8 cellular contexts compared by ENCODE assay signal in genomic region chr19:17306285-17306714, GRCh38. TPM values are rescaled to one million over a fixed set of nuclear protein-coding genes. Genes with fewer than 3 reads are reported as not detected.
DNase-seq lines count a peak whose midpoint lies in the region; ATAC-seq, FAIRE-seq and TF ChIP-seq lines count a peak whose summit lies in the region.

No MANE protein-coding gene starts in this region.

- H3K27ac Mint-ChIP-seq in T-cell = peak overlapping the region; percentile 89 to 94

- ATAC-seq in T-cell (replicated peaks in 1 of 4) = no peak
- ATAC-seq in HG02885 (IDR thresholded peaks at IDR 0.05; ENCODE audit: poor library complexity, unreplicated experiment) = no peak
- ATAC-seq in GM18505 (IDR thresholded peaks at IDR 0.05; ENCODE audit: unreplicated experiment) = no peak

- H3K27me3 ChIP-seq in hepatocyte (no peaks in the 10 kb centered on the region), small intestine (ENCODE audit: control insufficient read depth in 2 of 2, insufficient read depth in 2 of 2, low read length in 2 of 2) (no peaks in the 10 kb centered on the region)

- peak overlapping the region; percentile 80 to 89 (median 85) for H3K4me3 Mint-ChIP-seq in T-cell

- H3K27ac ChIP-seq in hepatocyte (peak overlapping the region; percentile 84), small intestine (ENCODE audit: low read depth in 1 of 2, low read length in 1 of 2) (peak overlapping the region; percentile 89 to 92)

- H3K36me3 Mint-ChIP-seq in T-cell = no peaks in the 10 kb centered on the region

- no peak for FAIRE-seq in small intestine (lab: Jason Lieb, UNC)

- H3K4me3 ChIP-seq in hepatocyte = peak overlapping the region; percentile 46
- H3K4me3 ChIP-seq in small intestine (ENCODE audit: low read depth in 1 of 2, low read length in 2 of 2) = peak overlapping the region; percentile 55 to 64

- H3K9me2 ChIP-seq in hepatocyte (replicated peaks; ENCODE audit: insufficient read depth) = no peaks in the 10 kb centered on the region

- H4K20me1 ChIP-seq in hepatocyte (ENCODE audit: insufficient read depth, poor library complexity, severe bottlenecking) = no peaks in the 10 kb centered on the region

- peaks cover 46 to 61% (median 55%) of the 10 kb centered on the region in 3 donors for H3K4me1 Mint-ChIP-seq in T-cell

- CTCF ChIA-PET in T-cell (lab: Charles Lee) = interaction anchor here in 1 of 2 donors (0.7 kb wide), 1 partner anchor 40 kb away, joined by 4 read pairs; no protein-coding TSS in a partner anchor

- DNase-seq in NCI-H2029 treated with DMSO at 0.1 percent for 48 hours (lab: John Stamatoyannopoulos, UW) (peak; percentile 9), NCI-H2029 (lab: John Stamatoyannopoulos, UW) (no peak), T-cell (no peak), hepatocyte (ENCODE audit: low spot score) (no peak), small intestine (peak; percentile 68), hippocampal formation (lab: John Stamatoyannopoulos, UW) (no peak)

- 7% methylated on average over 28 of the region's 28 CpGs for WGBS in hepatocyte (ENCODE audit: low lambda C conversion rate, missing lambda C conversion rate)
- 4 to 7% (median 4%) methylated on average over 27 to 28 of the region's 28 CpGs for WGBS in small intestine, 3 donors

- H3K4me2 ChIP-seq in hepatocyte = peak overlapping the region; percentile 94

- H2AFZ ChIP-seq in hepatocyte = peak overlapping the region; percentile 40

- H3K36me3 ChIP-seq in hepatocyte (replicated peaks; ENCODE audit: insufficient read depth, low read depth) = no peaks in the 10 kb centered on the region
- no peaks in the 10 kb centered on the region for H3K36me3 ChIP-seq in small intestine (ENCODE audit: control insufficient read depth in 2 of 2, insufficient read depth in 2 of 2, low read length in 2 of 2)

- no peak for TF ChIP-seq POLR2A in GM18505 (IDR thresholded peaks at IDR 0.05; ENCODE audit: borderline replicate concordance, extremely low read depth, insufficient read depth, insufficient read length)

- H3K79me2 ChIP-seq in hepatocyte = peaks cover 44% of the 10 kb centered on the region

- H3K4me1 ChIP-seq in hepatocyte (ENCODE audit: insufficient read depth) = peaks cover 25% of the 10 kb centered on the region
- H3K4me1 ChIP-seq in small intestine (ENCODE audit: control insufficient read depth in 2 of 2, insufficient read depth in 1 of 2, low read depth in 1 of 2, low read length in 1 of 2) = peaks cover 5 to 9% of the 10 kb centered on the region in 2 donors

- H3K27me3 Mint-ChIP-seq in T-cell = no peaks in the 10 kb centered on the region

- H3K9me3 Mint-ChIP-seq in T-cell = no peaks in the 10 kb centered on the region

- H3K9me3 ChIP-seq in hepatocyte (ENCODE audit: low read depth) (no peaks in the 10 kb centered on the region), small intestine (ENCODE audit: control insufficient read depth, low read depth) (no peaks in the 10 kb centered on the region)

- POLR2A ChIA-PET in T-cell (lab: Charles Lee) = interaction anchor here in 1 of 2 donors (0.9 kb wide), 1 partner anchor 21 kb away, joined by 3 read pairs; no protein-coding TSS in a partner anchor

- no peak for TF ChIP-seq CTCF in hepatocyte (IDR thresholded peaks at IDR 0.05; ENCODE audit: poor library complexity)

RNA-seq across cellular contexts. Expression of gene MRPL34, which starts 0.6 kb away (rescaled TPM):
- total RNA-seq in T-cell (10 to 100 TPM; 37.6 to 87.0 (median 69.3) TPM), hepatocyte (47.7 and 61.1 TPM in 2 replicates)
- polyA plus RNA-seq in hepatocyte (113 and 131 TPM in 2 replicates), small intestine (100 to 1,000 TPM; 199 to 404 (median 356) TPM)

RNA-seq across cellular contexts. Expression of gene DDA1, which starts 3.1 kb away (rescaled TPM):
- 10 to 100 TPM; 37.3 to 51.7 (median 42.0) TPM for total RNA-seq in T-cell
- 29.4 and 43.1 TPM in 2 replicates for total RNA-seq in hepatocyte
- 59.4 and 60.0 TPM in 2 replicates for polyA plus RNA-seq in hepatocyte
- 10 to 100 TPM; 48.6 to 57.5 (median 49.2) TPM for polyA plus RNA-seq in small intestine

RNA-seq across cellular contexts. Expression of gene ABHD8, which starts 3.1 kb away (rescaled TPM):
- total RNA-seq in T-cell = 10 to 100 TPM in 3 of 5 donors, 1 to 10 TPM in 2; 5.3 to 12.4 (median 11.3) TPM
- 12.9 and 15.9 TPM in 2 replicates for total RNA-seq in hepatocyte
- 17.6 and 19.3 TPM in 2 replicates for polyA plus RNA-seq in hepatocyte
- 1 to 10 TPM; 2.2 to 5.1 (median 3.5) TPM for polyA plus RNA-seq in small intestine

RNA-seq across cellular contexts. Expression of gene ANKLE1, which starts 24.6 kb away (rescaled TPM):
- total RNA-seq in T-cell = 1 to 10 TPM in 4 of 5 donors, under 1 TPM in 1; 0.93 to 6.5 (median 2.9) TPM
- total RNA-seq in hepatocyte = 0.28 and 0.90 TPM in 2 replicates
- 0.29 and 0.58 TPM in 2 replicates for polyA plus RNA-seq in hepatocyte
- under 1 TPM in 2 of 3 donors, not detected in 1; 0.15 to 0.22 TPM for polyA plus RNA-seq in small intestine

RNA-seq across cellular contexts. Expression of gene ANO8, which starts 28.4 kb away (rescaled TPM):
- total RNA-seq in T-cell (10 to 100 TPM; 18.3 to 27.4 (median 24.9) TPM), hepatocyte (4.6 and 7.3 TPM in 2 replicates)
- polyA plus RNA-seq in hepatocyte (1.1 and 1.9 TPM in 2 replicates), small intestine (1 to 10 TPM; 1.9 to 5.1 (median 4.1) TPM)

Comparison
In these comparisons a context has a peak if more than half of its experiments do, and no peak if none do; other contexts are left out.
1. DNase-seq: peak in NCI-H2029 treated with DMSO at 0.1 percent for 48 hours (single experiment) and small intestine (single experiment); none in NCI-H2029 (single experiment), T-cell (0 of 34), hepatocyte (single experiment) and hippocampal formation (0 of 2).